Comparison of ENCODE assay signal across 22 cellular contexts in genomic region chr11:73888244-73888643, GRCh38.
"Had no signal": no experiment of that assay in that cellular context is flagged by ENCODE, and none has a peak within 500 bp of the region (broad histone marks: within the 10 kb centered on the region; RNA-seq: fewer than 3 reads in every experiment).

No MANE protein-coding gene starts in this region.

- DNase-seq: colonic mucosa; cortex of kidney; dermis blood vessel endothelial cell; dorsolateral prefrontal cortex; effector CD4-positive, alpha-beta T cell; effector CD8-positive, alpha-beta T cell; effector memory CD4-positive, alpha-beta T cell; effector memory CD8-positive, alpha-beta T cell; endodermal cell; erythroblast; esophagus squamous epithelium; foreskin fibroblast; foreskin keratinocyte; foreskin melanocyte; gastrocnemius medialis; glutamatergic neuron; heart left ventricle; heart right ventricle had no signal

- H3K4me3 ChIP-seq: colonic mucosa, coronary artery, dorsolateral prefrontal cortex, esophagus muscularis mucosa, esophagus squamous epithelium, gastrocnemius medialis, gastroesophageal sphincter, heart left ventricle, heart right ventricle had no signal

- H3K27me3 ChIP-seq: colonic mucosa, dorsolateral prefrontal cortex, esophagus muscularis mucosa, esophagus squamous epithelium, foreskin keratinocyte, gastrocnemius medialis, gastroesophageal sphincter, heart left ventricle, heart right ventricle had no signal

- H3K4me1 ChIP-seq: colonic mucosa, esophagus muscularis mucosa, foreskin keratinocyte, gastrocnemius medialis, gastroesophageal sphincter, heart left ventricle had no signal

- H3K36me3 ChIP-seq: colonic mucosa had no signal

- ATAC-seq: effector memory CD8-positive, alpha-beta T cell; gastrocnemius medialis; gastroesophageal sphincter; heart left ventricle; heart right ventricle had no signal

- H3K27ac ChIP-seq: colonic mucosa, coronary artery, epithelial cell of prostate, esophagus muscularis mucosa, esophagus squamous epithelium, foreskin keratinocyte, gastrocnemius medialis, gastroesophageal sphincter, heart left ventricle, heart right ventricle had no signal

- H3K9me3 ChIP-seq: colonic mucosa, esophagus muscularis mucosa, esophagus squamous epithelium, gastrocnemius medialis, gastroesophageal sphincter, heart left ventricle, heart right ventricle had no signal
